9 cellular contexts compared by ENCODE assay signal in genomic region chr17:48582750-48583069, GRCh38. TPM values are rescaled to one million over a fixed set of nuclear protein-coding genes. Genes with fewer than 3 reads are reported as not detected.
A peak's percentile ranks its signal among the peaks of the same experiment; 100 is the strongest.
DNase-seq lines count a peak whose midpoint lies in the region; ATAC-seq and TF ChIP-seq lines count a peak whose summit lies in the region.
"Had no signal": no experiment of that assay in that cellular context is flagged by ENCODE, and none has a peak within 500 bp of the region (broad histone marks: within the 10 kb centered on the region; RNA-seq: fewer than 3 reads in every experiment).

No MANE protein-coding gene starts in this region.

- POLR2A ChIA-PET in activated CD4-positive, alpha-beta T cell treated with anti-CD3 and anti-CD28 coated beads, Interleukin-2, amount 10 ng/mL, durations not matched to agents 7 days and 5 days (lab: Charles Lee): no interaction called here

- no peak for TF ChIP-seq EP300 in stomach (IDR thresholded peaks at IDR 0.05)

- H3K4me1 ChIP-seq in esophagus (ENCODE audit: control insufficient read depth in 2 of 2, insufficient read depth in 2 of 2, low read length in 1 of 2) (no peaks in the 10 kb centered on the region), stomach (peaks cover 17 to 75% (median 46%) of the 10 kb centered on the region in 4 donors)

- ATAC-seq in HG02763 (IDR thresholded peaks at IDR 0.05; ENCODE audit: unreplicated experiment) (no peak), GM21786 (IDR thresholded peaks at IDR 0.05; ENCODE audit: unreplicated experiment) (no peak)

- WGBS in esophagus, 2 donors: 28 to 38% methylated on average over 7 of the region's 7 CpGs
- WGBS in stomach, 5 donors: 25 to 35% (median 30%) methylated on average over 7 of the region's 7 CpGs

- peaks cover 90% of the 10 kb centered on the region for H3K27me3 Mint-ChIP-seq in activated CD4-positive, alpha-beta T cell treated with anti-CD3 and anti-CD28 coated beads, Interleukin-2, amount 10 ng/mL, durations not matched to agents 7 days and 5 days

- H3K9me3 Mint-ChIP-seq in activated CD4-positive, alpha-beta T cell treated with anti-CD3 and anti-CD28 coated beads, Interleukin-2, amount 10 ng/mL, durations not matched to agents 7 days and 5 days: no peaks in the 10 kb centered on the region

- TF ChIP-seq POLR2A in stomach (IDR thresholded peaks at IDR 0.05): no peak

- H3K9me3 ChIP-seq in esophagus (ENCODE audit: control insufficient read depth in 2 of 2, insufficient read depth in 1 of 2, low read depth in 1 of 2, low read length in 1 of 2) (no peaks in the 10 kb centered on the region), stomach (no peaks in the 10 kb centered on the region)

- no peaks in the 10 kb centered on the region for H3K27me3 ChIP-seq in esophagus (ENCODE audit: control insufficient read depth in 1 of 2, insufficient read depth in 2 of 2, low read length in 2 of 2)
- H3K27me3 ChIP-seq in stomach: peaks cover 0 to 100% (median 86%) of the 10 kb centered on the region in 3 donors

- H3K27ac ChIP-seq in esophagus (ENCODE audit: low read depth in 2 of 2, low read length in 1 of 2): peak overlapping the region; percentile 75 to 92
- H3K27ac ChIP-seq in stomach: peak overlapping the region; percentile 47 to 95 (median 93)

- H3K4me3 Mint-ChIP-seq in activated CD4-positive, alpha-beta T cell treated with anti-CD3 and anti-CD28 coated beads, Interleukin-2, amount 10 ng/mL, durations not matched to agents 7 days and 5 days: peak overlapping the region; percentile 51
- H3K4me3 Mint-ChIP-seq: H9 had no signal

- CTCF ChIA-PET in activated CD4-positive, alpha-beta T cell treated with anti-CD3 and anti-CD28 coated beads, Interleukin-2, amount 10 ng/mL, durations not matched to agents 7 days and 5 days (lab: Charles Lee): interaction anchor here (0.8 to 1.5 kb wide), 7 partner anchors 27 to 244 kb away, joined by 3 to 5 read pairs (median 3); partner anchors contain the start of gene HOXB9

- H3K36me3 Mint-ChIP-seq in activated CD4-positive, alpha-beta T cell treated with anti-CD3 and anti-CD28 coated beads, Interleukin-2, amount 10 ng/mL, durations not matched to agents 7 days and 5 days (ENCODE audit: low read depth): peaks cover 13% of the 10 kb centered on the region

- TF ChIP-seq CTCF in stomach (IDR thresholded peaks at IDR 0.05): no peak

- H3K27ac Mint-ChIP-seq in activated CD4-positive, alpha-beta T cell treated with anti-CD3 and anti-CD28 coated beads, Interleukin-2, amount 10 ng/mL, durations not matched to agents 7 days and 5 days: no peak overlapping the region
- H3K27ac Mint-ChIP-seq: H9 had no signal

- H3K36me3 ChIP-seq in esophagus (ENCODE audit: control insufficient read depth in 2 of 2, insufficient read depth in 2 of 2, low read length in 1 of 2) (no peaks in the 10 kb centered on the region), stomach (no peaks in the 10 kb centered on the region)

- intact Hi-C loops in stomach (cut with DNase I; ENCODE audit: low total_unique reads): no loop called here

- H3K4me3 ChIP-seq in esophagus (ENCODE audit: low read depth in 1 of 2, low read length in 2 of 2) (no peak overlapping the region), stomach (peak overlapping the region; percentile 57 to 61 (median 58))

- peaks cover 70% of the 10 kb centered on the region for H3K4me1 Mint-ChIP-seq in activated CD4-positive, alpha-beta T cell treated with anti-CD3 and anti-CD28 coated beads, Interleukin-2, amount 10 ng/mL, durations not matched to agents 7 days and 5 days

- no peak for DNase-seq in activated CD4-positive, alpha-beta T cell treated with anti-CD3 and anti-CD28 coated beads, Interleukin-2, amount 10 ng/mL, durations not matched to agents 7 days and 5 days
- DNase-seq in activated CD4-positive, alpha-beta T cell treated with anti-CD3 and anti-CD28 coated beads for 48 hours: no peak
- DNase-seq in stomach: no peak
- DNase-seq: activated CD4-positive, alpha-beta T cell treated with anti-CD3 and anti-CD28 coated beads, Interleukin-2, amount 50 U/mL, for 4 hours; H9; stimulated activated CD8-positive, alpha-beta memory T cell treated with anti-CD3 and anti-CD28 coated beads, Interleukin-4, amount 100 ng/mL, for 48 hours had no signal

RNA-seq across cellular contexts. Expression of gene HOXB4, which starts 4.6 kb away (rescaled TPM):
- 1 to 10 TPM; 3.3 to 3.6 TPM for total RNA-seq in activated CD4-positive, alpha-beta T cell treated with anti-CD3 and anti-CD28 coated beads, Interleukin-2, amount 10 ng/mL, durations not matched to agents 7 days and 5 days
- polyA plus RNA-seq in esophagus (1 to 10 TPM; 1.8 to 4.2 TPM), stomach (1 to 10 TPM; 1.7 to 4.6 (median 2.6) TPM)
- 1 to 10 TPM in 1 of 5 donors, under 1 TPM in 2, not detected in 2; 0.45 to 5.1 (median 0.58) TPM for total RNA-seq in stomach
- total RNA-seq: H9 had no signal

RNA-seq across cellular contexts. Expression of gene HOXB3, which starts 7.3 kb away (rescaled TPM):
- total RNA-seq in activated CD4-positive, alpha-beta T cell treated with anti-CD3 and anti-CD28 coated beads, Interleukin-2, amount 10 ng/mL, durations not matched to agents 7 days and 5 days: 1 to 10 TPM; 3.1 to 4.5 TPM
- polyA plus RNA-seq in esophagus (10 to 100 TPM in 1 of 2 donors, 1 to 10 TPM in 1; 6.3 to 12.7 TPM), stomach (1 to 10 TPM; 2.8 to 9.5 (median 3.8) TPM)
- total RNA-seq in stomach: 10 to 100 TPM in 4 of 5 donors, 1 to 10 TPM in 1; 6.1 to 77.6 (median 17.0) TPM
- total RNA-seq: H9 had no signal

RNA-seq across cellular contexts. Expression of gene HOXB5, which starts 10.9 kb away (rescaled TPM):
- total RNA-seq in activated CD4-positive, alpha-beta T cell treated with anti-CD3 and anti-CD28 coated beads, Interleukin-2, amount 10 ng/mL, durations not matched to agents 7 days and 5 days: not detected
- under 1 TPM; 0.09 to 0.10 TPM for polyA plus RNA-seq in esophagus
- total RNA-seq in stomach: 10 to 100 TPM in 2 of 5 donors, under 1 TPM in 2, not detected in 1; 0.43 to 50.4 (median 6.2) TPM
- polyA plus RNA-seq in stomach: 1 to 10 TPM; 2.2 to 2.7 (median 2.4) TPM
- total RNA-seq: H9 had no signal

RNA-seq across cellular contexts. Expression of gene HOXB6, which starts 22.1 kb away (rescaled TPM):
- total RNA-seq in activated CD4-positive, alpha-beta T cell treated with anti-CD3 and anti-CD28 coated beads, Interleukin-2, amount 10 ng/mL, durations not matched to agents 7 days and 5 days: not detected
- polyA plus RNA-seq in esophagus: under 1 TPM; 0.29 to 0.31 TPM
- total RNA-seq in stomach: 100 to 1,000 TPM in 1 of 5 donors, 10 to 100 TPM in 3, 1 to 10 TPM in 1; 4.2 to 150 (median 11.9) TPM
- polyA plus RNA-seq in stomach: 10 to 100 TPM in 1 of 3 donors, 1 to 10 TPM in 2; 5.7 to 10.2 (median 7.8) TPM
- total RNA-seq: H9 had no signal

RNA-seq across cellular contexts. Expression of gene HOXB7, which starts 28.1 kb away (rescaled TPM):
- under 1 TPM; 0.25 to 0.30 TPM for total RNA-seq in activated CD4-positive, alpha-beta T cell treated with anti-CD3 and anti-CD28 coated beads, Interleukin-2, amount 10 ng/mL, durations not matched to agents 7 days and 5 days
- polyA plus RNA-seq in esophagus (under 1 TPM; 0.27 to 0.39 TPM), stomach (1 to 10 TPM; 1.0 to 8.2 (median 2.8) TPM)
- 10 to 100 TPM in 1 of 5 donors, 1 to 10 TPM in 4; 1.8 to 16.5 (median 2.3) TPM for total RNA-seq in stomach
- total RNA-seq: H9 had no signal

Comparison
In these comparisons a context has a peak if more than half of its experiments do, and no peak if none do; other contexts are left out.
1. H3K4me3 ChIP-seq: peak in stomach (4 of 4); none in esophagus (0 of 2).